In genomic region chr2:209663666-209664065, GRCh38 we compare ENCODE assay signal across 22 cellular contexts.
"Had no signal": no experiment of that assay in that cellular context is flagged by ENCODE, and none has a peak within 500 bp of the region (broad histone marks: within the 10 kb centered on the region; RNA-seq: fewer than 3 reads in every experiment).

No MANE protein-coding gene starts in this region.

- ATAC-seq: activated CD8-positive, alpha-beta T cell treated with anti-CD3 and anti-CD28 coated beads for 36 hours; activated T-helper 17 cell treated with anti-CD3 and anti-CD28 coated beads, Interleukin-2, amount 50 U/mL, for 72 hours; body of pancreas; gastroesophageal sphincter; upper lobe of right lung had no signal

- H3K9me3 Mint-ChIP-seq: activated CD4-positive, alpha-beta T cell treated with anti-CD3 and anti-CD28 coated beads, Interleukin-2, amount 10 ng/mL, durations not matched to agents 24 days and 14 days; activated CD8-positive, alpha-beta T cell treated with anti-CD3 and anti-CD28 coated beads for 36 hours; activated naive CD8-positive, alpha-beta T cell treated with anti-CD3 and anti-CD28 coated beads for 36 hours; activated T-helper 17 cell treated with anti-CD3 and anti-CD28 coated beads, Interleukin-2, amount 50 U/mL, for 72 hours; T-helper 1 cell treated with Interleukin-12 subunit alpha and Interleukin-12 subunit beta and Interleukin-4 antibody, amounts not matched to agents 30 μg/mL and 1 μg/mL, for 36 hours had no signal

- H3K27me3 Mint-ChIP-seq: activated CD4-positive, alpha-beta T cell treated with anti-CD3 and anti-CD28 coated beads, Interleukin-2, amount 10 ng/mL, durations not matched to agents 24 days and 14 days; activated CD8-positive, alpha-beta T cell treated with anti-CD3 and anti-CD28 coated beads for 36 hours; activated naive CD8-positive, alpha-beta T cell treated with anti-CD3 and anti-CD28 coated beads for 36 hours had no signal

- H3K4me1 Mint-ChIP-seq: activated CD4-positive, alpha-beta T cell treated with anti-CD3 and anti-CD28 coated beads, Interleukin-2, amount 10 ng/mL, durations not matched to agents 24 days and 14 days; activated naive CD8-positive, alpha-beta T cell treated with anti-CD3 and anti-CD28 coated beads for 36 hours; activated T-helper 17 cell treated with anti-CD3 and anti-CD28 coated beads, Interleukin-2, amount 50 U/mL, for 72 hours; immature natural killer cell had no signal

- H3K4me3 ChIP-seq: body of pancreas, gastroesophageal sphincter, heart right ventricle, left ventricle myocardium inferior, sigmoid colon, upper lobe of right lung had no signal

- H3K27me3 ChIP-seq: body of pancreas, gastroesophageal sphincter, heart right ventricle, neutrophil, sigmoid colon, upper lobe of right lung had no signal

- H3K36me3 ChIP-seq: gastroesophageal sphincter, heart right ventricle, left ventricle myocardium inferior, neutrophil, sigmoid colon, upper lobe of right lung had no signal

- H3K4me3 Mint-ChIP-seq: activated CD4-positive, alpha-beta T cell treated with anti-CD3 and anti-CD28 coated beads, Interleukin-2, amount 10 ng/mL, durations not matched to agents 24 days and 14 days; activated CD8-positive, alpha-beta T cell treated with anti-CD3 and anti-CD28 coated beads for 36 hours; activated naive CD8-positive, alpha-beta T cell treated with anti-CD3 and anti-CD28 coated beads for 36 hours; activated T-helper 17 cell treated with anti-CD3 and anti-CD28 coated beads, Interleukin-2, amount 50 U/mL, for 72 hours; immature natural killer cell; T-helper 1 cell treated with Interleukin-12 subunit alpha and Interleukin-12 subunit beta and Interleukin-4 antibody, amounts not matched to agents 30 μg/mL and 1 μg/mL, for 36 hours had no signal

- H3K4me1 ChIP-seq: body of pancreas, gastroesophageal sphincter, left ventricle myocardium inferior, parathyroid adenoma, sigmoid colon, upper lobe of right lung had no signal

- H3K36me3 Mint-ChIP-seq: activated naive CD8-positive, alpha-beta T cell treated with anti-CD3 and anti-CD28 coated beads for 36 hours; immature natural killer cell had no signal

- DNase-seq: activated CD4-positive, alpha-beta T cell treated with anti-CD3 and anti-CD28 coated beads, Interleukin-2, amount 10 ng/mL, durations not matched to agents 24 days and 14 days; activated CD8-positive, alpha-beta T cell treated with anti-CD3 and anti-CD28 coated beads for 36 hours; activated naive CD4-positive, alpha-beta T cell; activated naive CD8-positive, alpha-beta T cell treated with anti-CD3 and anti-CD28 coated beads for 36 hours; activated T-cell treated with anti-CD3 and anti-CD28 coated beads, Interleukin-2, amount 50 U/mL, for 1 hour; cortex of kidney; effector CD4-positive, alpha-beta T cell; heart right ventricle; immature natural killer cell; left ventricle myocardium inferior; sigmoid colon; stimulated activated CD4-positive, alpha-beta T cell treated with anti-CD3 and anti-CD28 coated beads, Interleukin-12 subunit alpha, Interleukin-12 subunit beta, amount 100 ng/mL, for 4 hours; stimulated activated CD4-positive, alpha-beta T cell treated with anti-CD3 and anti-CD28 coated beads, Interleukin-1b, Interleukin-23, amount 100 ng/mL, for 48 hours; stimulated activated CD8-positive, alpha-beta memory T cell treated with anti-CD3 and anti-CD28 coated beads, Interleukin-4, amount 100 ng/mL, for 48 hours; stimulated activated naive CD4-positive, alpha-beta T cell; upper lobe of right lung had no signal

- H3K27ac ChIP-seq: body of pancreas, gastroesophageal sphincter, heart right ventricle, left ventricle myocardium inferior, neutrophil, parathyroid adenoma, sigmoid colon, upper lobe of right lung had no signal

- H3K9me3 ChIP-seq: body of pancreas, gastroesophageal sphincter, heart right ventricle, left ventricle myocardium inferior, neutrophil, sigmoid colon, upper lobe of right lung had no signal

- H3K27ac Mint-ChIP-seq: activated CD4-positive, alpha-beta T cell treated with anti-CD3 and anti-CD28 coated beads, Interleukin-2, amount 10 ng/mL, durations not matched to agents 24 days and 14 days; activated CD8-positive, alpha-beta T cell treated with anti-CD3 and anti-CD28 coated beads for 36 hours; activated naive CD8-positive, alpha-beta T cell treated with anti-CD3 and anti-CD28 coated beads for 36 hours; activated T-helper 17 cell treated with anti-CD3 and anti-CD28 coated beads, Interleukin-2, amount 50 U/mL, for 72 hours; immature natural killer cell; T-helper 1 cell treated with Interleukin-12 subunit alpha and Interleukin-12 subunit beta and Interleukin-4 antibody, amounts not matched to agents 30 μg/mL and 1 μg/mL, for 36 hours had no signal
